Comparison of ENCODE assay signal across 19 cellular contexts in genomic region chr4:180913750-180914149, GRCh38.
DNase-seq lines count a peak whose midpoint lies in the region; ATAC-seq and TF ChIP-seq lines count a peak whose summit lies in the region.
"Had no signal": no experiment of that assay in that cellular context is flagged by ENCODE, and none has a peak within 500 bp of the region (broad histone marks: within the 10 kb centered on the region; RNA-seq: fewer than 3 reads in every experiment).

No MANE protein-coding gene starts in this region.

- H3K4me3 ChIP-seq in HAP-1 (no peak overlapping the region), SK-N-SH (ENCODE audit: low read depth in 2 of 2, low read length in 1 of 2) (no peak overlapping the region), fibroblast of the aortic adventitia (ENCODE audit: low read depth, low read length) (no peak overlapping the region), skeletal muscle cell (ENCODE audit: low read depth, low read length) (no peak overlapping the region), tibial artery (no peak overlapping the region)
- H3K4me3 ChIP-seq: heart right ventricle, left lung, Peyer's patch had no signal

- DNase-seq in HAP-1 (ENCODE audit: low spot score in 2 of 2), result peak; percentile 67 to 99
- DNase-seq in SK-N-SH, result no peak
- peak; percentile 80 for DNase-seq in fibroblast of the aortic adventitia (ENCODE audit: low read depth)
- peak; percentile 17 for DNase-seq in skeletal muscle cell (ENCODE audit: low read depth)
- DNase-seq in tibial artery, result no peak
- DNase-seq in activated CD4-positive, alpha-beta memory T cell treated with anti-CD3 and anti-CD28 coated beads for 36 hours, result no peak
- DNase-seq: activated CD4-positive, alpha-beta T cell treated with anti-CD3 and anti-CD28 coated beads, Interleukin-2, amount 50 U/mL, for 48 hours; brain microvascular endothelial cell; effector CD4-positive, alpha-beta T cell; heart right ventricle; left lung; natural killer cell; NCI-H1092 treated with DMSO at 0.1 percent for 48 hours; NCI-H524; Peyer's patch; small intestine; substantia nigra; T1000 had no signal

- TF ChIP-seq CTCF in SK-N-SH (IDR thresholded peaks at IDR 0.05) (no peak), fibroblast of the aortic adventitia (IDR thresholded peaks at IDR 0.05; ENCODE audit: insufficient read depth, low read length) (no peak), tibial artery (IDR thresholded peaks at IDR 0.05) (no peak)

- no peaks in the 10 kb centered on the region for H3K4me1 Mint-ChIP-seq in activated T-helper 17 cell treated with anti-CD3 and anti-CD28 coated beads, Interleukin-2, amount 50 U/mL, for 72 hours
- H3K4me1 Mint-ChIP-seq in activated CD4-positive, alpha-beta memory T cell treated with anti-CD3 and anti-CD28 coated beads for 36 hours (ENCODE audit: low read depth), result no peaks in the 10 kb centered on the region
- H3K4me1 Mint-ChIP-seq: natural killer cell had no signal

- H3K9me3 ChIP-seq in HAP-1 (no peaks in the 10 kb centered on the region), SK-N-SH (no peaks in the 10 kb centered on the region), tibial artery (no peaks in the 10 kb centered on the region)
- H3K9me3 ChIP-seq: heart right ventricle, left lung, Peyer's patch had no signal

- H3K36me3 ChIP-seq in HAP-1 (replicated peaks), result no peaks in the 10 kb centered on the region
- no peaks in the 10 kb centered on the region for H3K36me3 ChIP-seq in SK-N-SH (replicated peaks in 1 of 2; ENCODE audit: control insufficient read depth in 1 of 2, insufficient read depth in 2 of 2, low read length in 1 of 2)
- no peaks in the 10 kb centered on the region for H3K36me3 ChIP-seq in tibial artery
- H3K36me3 ChIP-seq: brain microvascular endothelial cell, heart right ventricle, left lung, Peyer's patch had no signal

- in situ Hi-C loops in HAP-1 (cut with MboI; ENCODE audit: low sequenced_read_pairs), result no loop called here

- H2AFZ ChIP-seq in SK-N-SH (ENCODE audit: low read depth), result 0 out of 2 replicates have a peak overlapping the region, but pooled peaks have one; percentile 1

- H3K4me3 Mint-ChIP-seq in activated T-helper 17 cell treated with anti-CD3 and anti-CD28 coated beads, Interleukin-2, amount 50 U/mL, for 72 hours, result no peak overlapping the region
- H3K4me3 Mint-ChIP-seq in activated CD4-positive, alpha-beta memory T cell treated with anti-CD3 and anti-CD28 coated beads for 36 hours, result no peak overlapping the region
- H3K4me3 Mint-ChIP-seq: natural killer cell had no signal

- H3K36me3 Mint-ChIP-seq in activated T-helper 17 cell treated with anti-CD3 and anti-CD28 coated beads, Interleukin-2, amount 50 U/mL, for 72 hours (ENCODE audit: low read depth), result no peaks in the 10 kb centered on the region
- H3K36me3 Mint-ChIP-seq in activated CD4-positive, alpha-beta memory T cell treated with anti-CD3 and anti-CD28 coated beads for 36 hours, result no peaks in the 10 kb centered on the region
- H3K36me3 Mint-ChIP-seq: natural killer cell had no signal

- H3K27ac Mint-ChIP-seq in activated T-helper 17 cell treated with anti-CD3 and anti-CD28 coated beads, Interleukin-2, amount 50 U/mL, for 72 hours, result no peak overlapping the region
- H3K27ac Mint-ChIP-seq in activated CD4-positive, alpha-beta memory T cell treated with anti-CD3 and anti-CD28 coated beads for 36 hours, result no peak overlapping the region
- H3K27ac Mint-ChIP-seq: natural killer cell had no signal

- CTCF ChIA-PET in SK-N-SH (lab: Yijun Ruan, JAX), result no interaction called here
- CTCF ChIA-PET in activated CD4-positive, alpha-beta memory T cell treated with anti-CD3 and anti-CD28 coated beads for 36 hours (lab: Charles Lee), result no interaction called here

- H3K4me2 ChIP-seq in SK-N-SH, result no peak overlapping the region

- H3K79me2 ChIP-seq in SK-N-SH (ENCODE audit: insufficient read depth), result no peaks in the 10 kb centered on the region

- TF ChIP-seq RAD21 in SK-N-SH (IDR thresholded peaks at IDR 0.05; ENCODE audit: low read length), result no peak

- POLR2A ChIA-PET in SK-N-SH (lab: Yijun Ruan, JAX), result no interaction called here
- POLR2A ChIA-PET in activated CD4-positive, alpha-beta memory T cell treated with anti-CD3 and anti-CD28 coated beads for 36 hours (lab: Charles Lee), result no interaction called here

- peaks cover 18% of the 10 kb centered on the region for H3K4me1 ChIP-seq in HAP-1
- no peaks in the 10 kb centered on the region for H3K4me1 ChIP-seq in SK-N-SH (ENCODE audit: control insufficient read depth in 1 of 2, insufficient read depth in 2 of 2, low read depth in 1 of 2, low read length in 1 of 2)
- H3K4me1 ChIP-seq in tibial artery, result no peaks in the 10 kb centered on the region
- H3K4me1 ChIP-seq: heart right ventricle, left lung, Peyer's patch had no signal

- H4K20me1 ChIP-seq in SK-N-SH (ENCODE audit: insufficient read depth), result no peaks in the 10 kb centered on the region

- ATAC-seq in activated T-helper 17 cell treated with anti-CD3 and anti-CD28 coated beads, Interleukin-2, amount 50 U/mL, for 72 hours (replicated peaks), result no peak
- ATAC-seq: heart right ventricle, left lung, natural killer cell had no signal

- H3K9me3 Mint-ChIP-seq in activated T-helper 17 cell treated with anti-CD3 and anti-CD28 coated beads, Interleukin-2, amount 50 U/mL, for 72 hours, result peaks cover 6% of the 10 kb centered on the region
- no peaks in the 10 kb centered on the region for H3K9me3 Mint-ChIP-seq in activated CD4-positive, alpha-beta memory T cell treated with anti-CD3 and anti-CD28 coated beads for 36 hours

- 15% methylated on average over 1 of the region's 1 CpG for WGBS in SK-N-SH (ENCODE audit: low lambda C conversion rate)

- intact Hi-C loops in tibial artery (cut with DNase I; ENCODE audit: low total_unique reads), result no loop called here
- intact Hi-C loops in activated CD4-positive, alpha-beta memory T cell treated with anti-CD3 and anti-CD28 coated beads for 36 hours (cut with micrococcal nuclease), result no loop called here

- H3K9ac ChIP-seq in SK-N-SH, result no peak overlapping the region

- H3K27me3 ChIP-seq in HAP-1 (ENCODE audit: low read depth), result no peaks in the 10 kb centered on the region
- no peaks in the 10 kb centered on the region for H3K27me3 ChIP-seq in SK-N-SH (ENCODE audit: insufficient read depth)
- H3K27me3 ChIP-seq in tibial artery, result no peaks in the 10 kb centered on the region
- H3K27me3 ChIP-seq: brain microvascular endothelial cell, heart right ventricle, left lung, Peyer's patch had no signal

- no peaks in the 10 kb centered on the region for H3F3A ChIP-seq in SK-N-SH (replicated peaks; ENCODE audit: insufficient read depth)

- no peak for TF ChIP-seq EP300 in SK-N-SH (IDR thresholded peaks at IDR 0.05; ENCODE audit: borderline replicate concordance in 1 of 2, low read depth in 1 of 2, low read length in 1 of 2)

- H3K27ac ChIP-seq in SK-N-SH (ENCODE audit: low read depth in 2 of 2, low read length in 1 of 2), result peak overlapping the region in 1 of 2 experiments; percentile 41; a peak in 1 of 4 replicates
- H3K27ac ChIP-seq in tibial artery, result no peak overlapping the region
- H3K27ac ChIP-seq: brain microvascular endothelial cell, heart right ventricle, left lung, Peyer's patch had no signal

- H3K9me2 ChIP-seq in SK-N-SH, result no peaks in the 10 kb centered on the region

- H3K27me3 Mint-ChIP-seq in activated T-helper 17 cell treated with anti-CD3 and anti-CD28 coated beads, Interleukin-2, amount 50 U/mL, for 72 hours, result no peaks in the 10 kb centered on the region
- H3K27me3 Mint-ChIP-seq in activated CD4-positive, alpha-beta memory T cell treated with anti-CD3 and anti-CD28 coated beads for 36 hours, result no peaks in the 10 kb centered on the region

TF ChIP-seq in SK-N-SH, 30 proteins besides CTCF, POLR2A, EP300 and RAD21:
- TF ChIP-seq SMC3 (IDR thresholded peaks at IDR 0.05; ENCODE audit: low read depth, low read length), result no peak
- no peak for TF ChIP-seq POLR2AphosphoS5 (IDR thresholded peaks at IDR 0.05; ENCODE audit: low read depth, low read length)

Comparison
In these comparisons a context has a peak if more than half of its experiments do, and no peak if none do; other contexts are left out.
1. DNase-seq: peak in HAP-1 (2 of 2), fibroblast of the aortic adventitia (single experiment) and skeletal muscle cell (single experiment); none in SK-N-SH (single experiment), tibial artery (0 of 2) and activated CD4-positive, alpha-beta memory T cell treated with anti-CD3 and anti-CD28 coated beads for 36 hours (single experiment).